In the genomic region with DNA sequence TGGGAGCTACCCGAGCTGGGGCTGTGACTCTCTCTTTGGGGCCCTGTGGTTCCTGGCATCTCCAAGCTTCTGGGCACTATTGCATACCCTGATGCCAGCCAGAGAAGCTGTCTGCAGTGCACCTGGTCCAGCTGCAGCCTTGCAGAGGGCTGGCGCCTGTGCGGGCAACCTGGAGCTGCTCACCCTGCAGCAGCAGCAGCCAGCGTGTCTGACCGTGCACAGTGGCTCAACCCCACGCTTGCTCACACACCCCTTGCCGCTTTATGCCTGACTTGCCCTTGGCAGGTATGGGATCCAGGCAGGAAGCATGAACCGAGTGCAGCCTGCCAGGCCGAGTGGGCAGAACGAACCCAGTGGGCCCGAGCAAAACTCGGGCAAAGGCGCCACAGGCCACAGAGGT, we compare ENCODE assay signal across 19 cellular contexts.
DNase-seq lines count a peak whose midpoint lies in the region; ATAC-seq and TF ChIP-seq lines count a peak whose summit lies in the region.
"Had no signal": no experiment of that assay in that cellular context is flagged by ENCODE, and none has a peak within 500 bp of the region (broad histone marks: within the 10 kb centered on the region; RNA-seq: fewer than 3 reads in every experiment).

No MANE protein-coding gene starts in this region.

- no peak overlapping the region for H3K4me3 Mint-ChIP-seq in T-helper 2 cell treated with Interferon-gamma antibody and Interleukin-4, amounts not matched to agents 5 μg/mL and 100 μg/mL, for 36 hours
- no peak overlapping the region for H3K4me3 Mint-ChIP-seq in T-helper 17 cell
- H3K4me3 Mint-ChIP-seq in dendritic cell treated with granulocyte-macrophage colony-stimulating factor and Interleukin-4, amounts not matched to agents 40 ng/mL and 50 ng/mL, for 4 days = no peak overlapping the region
- H3K4me3 Mint-ChIP-seq: B cell; CD4-positive, alpha-beta T cell; CD8-positive, alpha-beta T cell had no signal

- peak overlapping the region; percentile 46 for H3K27ac Mint-ChIP-seq in T-helper 2 cell treated with Interferon-gamma antibody and Interleukin-4, amounts not matched to agents 5 μg/mL and 100 μg/mL, for 36 hours
- peak overlapping the region; percentile 56 for H3K27ac Mint-ChIP-seq in T-helper 17 cell
- peak overlapping the region; percentile 33 for H3K27ac Mint-ChIP-seq in dendritic cell treated with granulocyte-macrophage colony-stimulating factor and Interleukin-4, amounts not matched to agents 40 ng/mL and 50 ng/mL, for 4 days
- H3K27ac Mint-ChIP-seq: B cell; CD4-positive, alpha-beta T cell; CD8-positive, alpha-beta T cell had no signal

- no peaks in the 10 kb centered on the region for H3K4me1 ChIP-seq in upper lobe of right lung
- H3K4me1 ChIP-seq in psoas muscle = no peaks in the 10 kb centered on the region
- H3K4me1 ChIP-seq in vagina = no peaks in the 10 kb centered on the region
- H3K4me1 ChIP-seq: A549; BLaER1 treated with 17β-estradiol and CSF1 and Interleukin-3, amounts not matched to agents 10 nM and 100 nM had no signal

- no peaks in the 10 kb centered on the region for H3K9me3 ChIP-seq in T-helper 17 cell (ENCODE audit: control insufficient read depth, low read length, poor library complexity, severe bottlenecking)
- no peaks in the 10 kb centered on the region for H3K9me3 ChIP-seq in upper lobe of right lung
- H3K9me3 ChIP-seq in psoas muscle = no peaks in the 10 kb centered on the region
- H3K9me3 ChIP-seq in vagina = no peaks in the 10 kb centered on the region
- H3K9me3 ChIP-seq: A549, Caco-2 had no signal

- no peaks in the 10 kb centered on the region for H3K27me3 Mint-ChIP-seq in T-helper 2 cell treated with Interferon-gamma antibody and Interleukin-4, amounts not matched to agents 5 μg/mL and 100 μg/mL, for 36 hours (ENCODE audit: low read depth)
- no peaks in the 10 kb centered on the region for H3K27me3 Mint-ChIP-seq in T-helper 17 cell
- H3K27me3 Mint-ChIP-seq in dendritic cell treated with granulocyte-macrophage colony-stimulating factor and Interleukin-4, amounts not matched to agents 40 ng/mL and 50 ng/mL, for 4 days = no peaks in the 10 kb centered on the region
- H3K27me3 Mint-ChIP-seq: B cell; CD4-positive, alpha-beta T cell had no signal

- H3K9me3 Mint-ChIP-seq in T-helper 2 cell treated with Interferon-gamma antibody and Interleukin-4, amounts not matched to agents 5 μg/mL and 100 μg/mL, for 36 hours = no peaks in the 10 kb centered on the region
- no peaks in the 10 kb centered on the region for H3K9me3 Mint-ChIP-seq in dendritic cell treated with granulocyte-macrophage colony-stimulating factor and Interleukin-4, amounts not matched to agents 40 ng/mL and 50 ng/mL, for 4 days
- H3K9me3 Mint-ChIP-seq: CD4-positive, alpha-beta T cell; CD8-positive, alpha-beta T cell had no signal

- H3K36me3 ChIP-seq in upper lobe of right lung = peaks cover 33% of the 10 kb centered on the region
- H3K36me3 ChIP-seq in psoas muscle (ENCODE audit: insufficient read depth in 1 of 2, low read depth in 1 of 2) = peaks cover 0 to 36% of the 10 kb centered on the region in 2 donors
- peaks cover 0 to 6% of the 10 kb centered on the region in 2 donors for H3K36me3 ChIP-seq in vagina

- no peak for TF ChIP-seq CTCF in upper lobe of right lung (IDR thresholded peaks at IDR 0.05)
- TF ChIP-seq CTCF in psoas muscle (IDR thresholded peaks at IDR 0.05) = no peak
- TF ChIP-seq CTCF in vagina (IDR thresholded peaks at IDR 0.05) = no peak

- WGBS in psoas muscle, 3 donors = 94 to 98% (median 94%) methylated on average over 13 of the region's 13 CpGs

- TF ChIP-seq POLR2A in vagina (IDR thresholded peaks at IDR 0.05) = no peak

- DNase-seq in T-helper 2 cell treated with Interferon-gamma antibody and Interleukin-4, amounts not matched to agents 5 μg/mL and 100 μg/mL, for 36 hours (ENCODE audit: low spot score) = no peak
- DNase-seq in T-helper 2 cell = no peak
- DNase-seq in T-helper 17 cell = no peak
- no peak for DNase-seq in upper lobe of right lung
- DNase-seq in psoas muscle = no peak
- no peak for DNase-seq in vagina (ENCODE audit: extremely low spot score in 2 of 2)
- DNase-seq: AML-193; Caco-2; Calu3; CD4-positive, alpha-beta T cell; CD8-positive, alpha-beta T cell; DMS79 treated with DMSO at 0.1 percent for 48 hours; GF-D8 had no signal

- H3K36me3 Mint-ChIP-seq in T-helper 2 cell treated with Interferon-gamma antibody and Interleukin-4, amounts not matched to agents 5 μg/mL and 100 μg/mL, for 36 hours (ENCODE audit: low read depth) = peaks cover 25% of the 10 kb centered on the region
- H3K36me3 Mint-ChIP-seq in T-helper 17 cell (ENCODE audit: low read depth) = peaks cover 2% of the 10 kb centered on the region
- H3K36me3 Mint-ChIP-seq in dendritic cell treated with granulocyte-macrophage colony-stimulating factor and Interleukin-4, amounts not matched to agents 40 ng/mL and 50 ng/mL, for 4 days (ENCODE audit: low read depth) = peaks cover 84% of the 10 kb centered on the region

- H3K4me3 ChIP-seq in upper lobe of right lung (no peak overlapping the region), psoas muscle (no peak overlapping the region), vagina (no peak overlapping the region)
- H3K4me3 ChIP-seq: A549; BLaER1 treated with 17β-estradiol and CSF1 and Interleukin-3, amounts not matched to agents 10 nM and 100 nM had no signal

- H3K27ac ChIP-seq in upper lobe of right lung = no peak overlapping the region
- H3K27ac ChIP-seq in psoas muscle = no peak overlapping the region
- no peak overlapping the region for H3K27ac ChIP-seq in vagina
- H3K27ac ChIP-seq: 22Rv1; A549; BLaER1 treated with 17β-estradiol and CSF1 and Interleukin-3, amounts not matched to agents 10 nM and 100 nM; C4-2B had no signal

- ATAC-seq in T-helper 17 cell (no peak), upper lobe of right lung (peak; percentile 10), psoas muscle (no peak)
- ATAC-seq: A549; CD8-positive, alpha-beta T cell had no signal

- intact Hi-C loops in dendritic cell treated with granulocyte-macrophage colony-stimulating factor and Interleukin-4, amounts not matched to agents 40 ng/mL and 50 ng/mL, for 4 days (cut with micrococcal nuclease) = no loop called here
- intact Hi-C loops in upper lobe of right lung (cut with DNase I) (no loop called here), psoas muscle (cut with DNase I) (no loop called here), vagina (cut with DNase I) (no loop called here)

- H3K4me1 Mint-ChIP-seq in T-helper 2 cell treated with Interferon-gamma antibody and Interleukin-4, amounts not matched to agents 5 μg/mL and 100 μg/mL, for 36 hours (ENCODE audit: low read depth) = peaks cover 40% of the 10 kb centered on the region
- peaks cover 35% of the 10 kb centered on the region for H3K4me1 Mint-ChIP-seq in T-helper 17 cell
- no peaks in the 10 kb centered on the region for H3K4me1 Mint-ChIP-seq in dendritic cell treated with granulocyte-macrophage colony-stimulating factor and Interleukin-4, amounts not matched to agents 40 ng/mL and 50 ng/mL, for 4 days (ENCODE audit: low read depth)

- H3K27me3 ChIP-seq in upper lobe of right lung = no peaks in the 10 kb centered on the region
- H3K27me3 ChIP-seq in psoas muscle (ENCODE audit: insufficient read depth in 3 of 3, low read length in 2 of 3) = no peaks in the 10 kb centered on the region
- H3K27me3 ChIP-seq in vagina = no peaks in the 10 kb centered on the region
- H3K27me3 ChIP-seq: BLaER1 treated with 17β-estradiol and CSF1 and Interleukin-3, amounts not matched to agents 10 nM and 100 nM had no signal
